1 cellular context compared by ENCODE assay signal in genomic region chr11:57288771-57289579, GRCh38.
TF ChIP-seq lines count a peak whose summit lies in the region.

No MANE protein-coding gene starts in this region.

TF ChIP-seq in IMR-90, 13 proteins besides CTCF, POLR2A, EP300 and RAD21 (continued from another document):
- TF ChIP-seq RFX5 (IDR thresholded peaks at IDR 0.05; ENCODE audit: low read depth, low read length) (no peak), ELK1 (IDR thresholded peaks at IDR 0.05; ENCODE audit: borderline replicate concordance, low read depth, low read length) (no peak)
